Comparison of ENCODE assay signal across 8 cellular contexts in the genomic region with DNA sequence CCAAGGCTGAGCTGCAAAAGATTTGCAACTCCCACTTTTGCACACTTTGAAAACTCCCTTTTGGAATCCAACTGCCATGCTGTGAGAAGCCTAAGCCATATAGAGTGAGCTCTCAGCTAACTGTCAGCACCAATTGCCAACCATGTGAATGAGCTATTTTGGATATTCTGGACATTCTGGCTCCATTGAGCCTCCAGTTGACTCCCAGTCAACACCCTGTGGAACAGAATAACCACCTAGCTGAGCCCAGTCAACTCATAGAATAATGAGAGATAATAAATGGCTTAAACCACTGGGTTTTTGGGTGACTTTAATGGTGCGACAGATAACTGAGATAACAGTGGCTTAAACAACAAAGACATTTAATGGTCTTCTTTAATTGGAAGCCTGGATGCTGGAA.
"Had no signal": no experiment of that assay in that cellular context is flagged by ENCODE, and none has a peak within 500 bp of the region (broad histone marks: within the 10 kb centered on the region; RNA-seq: fewer than 3 reads in every experiment).

No MANE protein-coding gene starts in this region.

- ATAC-seq: K562 had no signal

- H3K27ac Mint-ChIP-seq: IgD-negative memory B cell had no signal

- H3K4me3 Mint-ChIP-seq: IgD-negative memory B cell had no signal

- H3K9ac ChIP-seq: KMS-11 had no signal

- H3K36me3 Mint-ChIP-seq: IgD-negative memory B cell had no signal

- H3K4me2 ChIP-seq: KMS-11 had no signal

- H3K27me3 Mint-ChIP-seq: IgD-negative memory B cell had no signal

- H3K27ac ChIP-seq: HL-60, KMS-11 had no signal

- H3K4me3 ChIP-seq: K562 had no signal

- DNase-seq: IMR-90, KBM-7, KG1 had no signal

- H3K4me1 Mint-ChIP-seq: IgD-negative memory B cell had no signal

- FAIRE-seq: HTR-8/SVneo, K562 had no signal
